Comparison of ENCODE assay signal across 8 cellular contexts in genomic region chr12:92065018-92065499, GRCh38.
DNase-seq lines count a peak whose midpoint lies in the region; ATAC-seq and TF ChIP-seq lines count a peak whose summit lies in the region.

No MANE protein-coding gene starts in this region.

- H2BK12ac ChIP-seq in mesenchymal stem cell (ENCODE audit: low read length in 2 of 2) = peak overlapping the region in 1 of 2 experiments; percentile 25
- H2BK12ac ChIP-seq in H9 (ENCODE audit: insufficient read length, low read depth, low read length) = no peak overlapping the region

- no peak overlapping the region for H4K91ac ChIP-seq in mesenchymal stem cell (ENCODE audit: low read length)
- H4K91ac ChIP-seq in H9 (ENCODE audit: insufficient read length, low read depth, low read length) = no peak overlapping the region

- POLR2A ChIA-PET in activated CD4-positive, alpha-beta memory T cell treated with anti-CD3 and anti-CD28 coated beads, Interleukin-2, amount 10 ng/mL, durations not matched to agents 7 days and 5 days (lab: Charles Lee) = interaction anchor here (1.0 kb wide), 1 partner anchor 34 kb away, joined by 3 read pairs; no protein-coding TSS in a partner anchor

- H3K4me1 ChIP-seq in mesenchymal stem cell (ENCODE audit: control insufficient read depth, insufficient read depth, low read depth, low read length) = peaks cover 1% of the 10 kb centered on the region
- H3K4me1 ChIP-seq in H9 (ENCODE audit: insufficient read depth, low read length) = no peaks in the 10 kb centered on the region

- peak overlapping the region; percentile 27 for H2BK120ac ChIP-seq in mesenchymal stem cell (ENCODE audit: low read depth, low read length)
- no peak overlapping the region for H2BK120ac ChIP-seq in H9 (ENCODE audit: low read depth, low read length, poor library complexity, severe bottlenecking)

- H2BK5ac ChIP-seq in mesenchymal stem cell (ENCODE audit: low read depth, low read length, poor library complexity, severe bottlenecking) (no peak overlapping the region), H9 (ENCODE audit: insufficient read length, low read length) (no peak overlapping the region)

- no peak overlapping the region for H4K5ac ChIP-seq in H9 (ENCODE audit: insufficient read length, low read depth, low read length)

- no peak overlapping the region for H3T11ph ChIP-seq in H9 (ENCODE audit: low read length)

- in situ Hi-C loops in Caki2 (cut with HindIII; ENCODE audit: low pct_unique_long_range_greater_than_20kb, low sequenced_read_pairs) = no loop called here

- no peak overlapping the region for H4K8ac ChIP-seq in mesenchymal stem cell (ENCODE audit: low read length)
- no peak overlapping the region for H4K8ac ChIP-seq in H9 (replicated peaks; ENCODE audit: insufficient read length, low read depth, low read length)

- ATAC-seq in GM21381 (IDR thresholded peaks at IDR 0.05; ENCODE audit: unreplicated experiment) = peak; percentile 47

- 56% methylated on average over 7 of the region's 8 CpGs for WGBS in mesenchymal stem cell
- no CpG with 5 or more reads among the region's 8 CpGs for WGBS in H9 (ENCODE audit: extremely low coverage, insufficient read length, low lambda C conversion rate)

- peaks cover 16% of the 10 kb centered on the region for H3K4me1 Mint-ChIP-seq in activated CD4-positive, alpha-beta memory T cell treated with anti-CD3 and anti-CD28 coated beads, Interleukin-2, amount 10 ng/mL, durations not matched to agents 7 days and 5 days
- H3K4me1 Mint-ChIP-seq in H9 = peaks cover 19 to 20% of the 10 kb centered on the region in 2 experiments

- H3K4ac ChIP-seq in mesenchymal stem cell (ENCODE audit: low read depth in 1 of 2, low read length in 2 of 2) (peak overlapping the region in 1 of 2 experiments; percentile 61), H9 (ENCODE audit: low read depth, low read length) (no peak overlapping the region)

- peak; percentile 73 for DNase-seq in Caki2 (ENCODE audit: low read depth)
- peak; percentile 28 for DNase-seq in M059J (ENCODE audit: low read depth)
- no peak for DNase-seq in activated CD4-positive, alpha-beta memory T cell treated with anti-CD3 and anti-CD28 coated beads, Interleukin-2, amount 10 ng/mL, durations not matched to agents 7 days and 5 days
- DNase-seq in mesenchymal stem cell = peak; percentile 61
- DNase-seq in H9 = no peak
- DNase-seq in RPMI8226 = no peak
- DNase-seq in cortex of kidney (lab: John Stamatoyannopoulos, UW) = no peak

- H3K27me3 Mint-ChIP-seq in activated CD4-positive, alpha-beta memory T cell treated with anti-CD3 and anti-CD28 coated beads, Interleukin-2, amount 10 ng/mL, durations not matched to agents 7 days and 5 days = no peaks in the 10 kb centered on the region
- no peaks in the 10 kb centered on the region for H3K27me3 Mint-ChIP-seq in H9 (ENCODE audit: low read depth)

- no peak overlapping the region for H2AK5ac ChIP-seq in mesenchymal stem cell (ENCODE audit: low read length, severe bottlenecking)
- no peak overlapping the region for H2AK5ac ChIP-seq in H9 (ENCODE audit: insufficient read length, low read length)

- H3K14ac ChIP-seq in mesenchymal stem cell (ENCODE audit: low read length in 2 of 2) = no peak overlapping the region
- H3K14ac ChIP-seq in H9 (ENCODE audit: insufficient read depth, low read length) = no peak overlapping the region

- H3K23ac ChIP-seq in mesenchymal stem cell (ENCODE audit: low read length in 2 of 2) (no peak overlapping the region), H9 (ENCODE audit: insufficient read length, low read depth, low read length) (no peak overlapping the region)

- H3K4me2 ChIP-seq in mesenchymal stem cell (ENCODE audit: low read length, poor library complexity, severe bottlenecking) (no peak overlapping the region), H9 (ENCODE audit: insufficient read depth, insufficient read length, low read length) (no peak overlapping the region)

- H3K23me2 ChIP-seq in H9 (ENCODE audit: insufficient read length, low read depth, low read length, poor library complexity, severe bottlenecking) = no peaks in the 10 kb centered on the region

- H3K9ac ChIP-seq in mesenchymal stem cell (ENCODE audit: low read length) = peak overlapping the region; percentile 48
- H3K9ac ChIP-seq in H9 (ENCODE audit: extremely low read depth, insufficient read length, low read length) = no peak overlapping the region

- H3K9me3 ChIP-seq in mesenchymal stem cell (ENCODE audit: control insufficient read depth, low read length) (no peaks in the 10 kb centered on the region), H9 (ENCODE audit: control insufficient read depth, low read depth, low read length) (no peaks in the 10 kb centered on the region)

- no peak overlapping the region for H3K18ac ChIP-seq in mesenchymal stem cell (ENCODE audit: low read depth in 1 of 2, low read length in 2 of 2)
- no peak overlapping the region for H3K18ac ChIP-seq in H9 (ENCODE audit: insufficient read length, low read depth, low read length)

- TF ChIP-seq CTCF in H9 (conservative IDR thresholded peaks at IDR 0.05) = no peak

- peaks cover 7% of the 10 kb centered on the region for H3K36me3 Mint-ChIP-seq in activated CD4-positive, alpha-beta memory T cell treated with anti-CD3 and anti-CD28 coated beads, Interleukin-2, amount 10 ng/mL, durations not matched to agents 7 days and 5 days (ENCODE audit: low read depth)
- no peaks in the 10 kb centered on the region for H3K36me3 Mint-ChIP-seq in H9 (ENCODE audit: insufficient read depth in 1 of 3, low read depth in 3 of 3)

- H2AFZ ChIP-seq in mesenchymal stem cell (ENCODE audit: low read depth, low read length) = no peak overlapping the region
- no peak overlapping the region for H2AFZ ChIP-seq in H9 (ENCODE audit: low read length)

- H3K4me3 ChIP-seq in mesenchymal stem cell (ENCODE audit: insufficient read depth in 1 of 2, low read depth in 1 of 2, low read length in 2 of 2) = no peak overlapping the region

- no peak overlapping the region for H2BK20ac ChIP-seq in H9 (ENCODE audit: low read depth, low read length, poor library complexity, severe bottlenecking)

- H3K27me3 ChIP-seq in mesenchymal stem cell (ENCODE audit: control insufficient read depth in 1 of 2, insufficient read depth in 1 of 2, low read length in 2 of 2) = no peaks in the 10 kb centered on the region
- no peaks in the 10 kb centered on the region for H3K27me3 ChIP-seq in H9 (ENCODE audit: insufficient read depth, low read length)

- H3K27ac ChIP-seq in mesenchymal stem cell (ENCODE audit: low read length, poor library complexity, severe bottlenecking) (no peak overlapping the region), H9 (ENCODE audit: insufficient read length, low read depth, low read length) (no peak overlapping the region)

- peak overlapping the region; percentile 11 for H3K27ac Mint-ChIP-seq in activated CD4-positive, alpha-beta memory T cell treated with anti-CD3 and anti-CD28 coated beads, Interleukin-2, amount 10 ng/mL, durations not matched to agents 7 days and 5 days
- H3K27ac Mint-ChIP-seq in H9 = peak overlapping the region in 1 of 3 experiments; percentile 75; a peak in 3 of 7 replicates

- H2BK15ac ChIP-seq in mesenchymal stem cell (ENCODE audit: low read depth, poor library complexity, severe bottlenecking) (no peak overlapping the region), H9 (ENCODE audit: low read depth, low read length) (no peak overlapping the region)

- H3K9me3 Mint-ChIP-seq in activated CD4-positive, alpha-beta memory T cell treated with anti-CD3 and anti-CD28 coated beads, Interleukin-2, amount 10 ng/mL, durations not matched to agents 7 days and 5 days = no peaks in the 10 kb centered on the region
- no peaks in the 10 kb centered on the region; a peak in 1 of 5 replicates for H3K9me3 Mint-ChIP-seq in H9

- H3K79me2 ChIP-seq in H9 (ENCODE audit: insufficient read depth, low read length) = no peaks in the 10 kb centered on the region

- no peaks in the 10 kb centered on the region for H4K20me1 ChIP-seq in H9 (ENCODE audit: control insufficient read depth, insufficient read depth, insufficient read length)

- CTCF ChIA-PET in activated CD4-positive, alpha-beta memory T cell treated with anti-CD3 and anti-CD28 coated beads, Interleukin-2, amount 10 ng/mL, durations not matched to agents 7 days and 5 days (lab: Charles Lee) = no interaction called here

- no peak overlapping the region for H3K4me3 Mint-ChIP-seq in activated CD4-positive, alpha-beta memory T cell treated with anti-CD3 and anti-CD28 coated beads, Interleukin-2, amount 10 ng/mL, durations not matched to agents 7 days and 5 days
- no peak overlapping the region for H3K4me3 Mint-ChIP-seq in H9

- no peaks in the 10 kb centered on the region for H3K79me1 ChIP-seq in mesenchymal stem cell (replicated peaks; ENCODE audit: low read length, poor library complexity, severe bottlenecking)
- H3K79me1 ChIP-seq in H9 (ENCODE audit: insufficient read depth, low read depth, low read length, poor library complexity, severe bottlenecking) = no peaks in the 10 kb centered on the region

- no peaks in the 10 kb centered on the region for H3K36me3 ChIP-seq in mesenchymal stem cell (ENCODE audit: control insufficient read depth in 1 of 2, insufficient read depth in 2 of 2, low read depth in 1 of 2, low read length in 2 of 2)

- no peak overlapping the region for H3K56ac ChIP-seq in H9 (ENCODE audit: insufficient read length, low read depth, low read length)

Comparison
In these comparisons a context has a peak if more than half of its experiments do, and no peak if none do; other contexts are left out.
1. DNase-seq: peak in Caki2 (single experiment), M059J (single experiment) and mesenchymal stem cell (single experiment); none in activated CD4-positive, alpha-beta memory T cell treated with anti-CD3 and anti-CD28 coated beads, Interleukin-2, amount 10 ng/mL, durations not matched to agents 7 days and 5 days (single experiment), H9 (single experiment), RPMI8226 (single experiment) and cortex of kidney (single experiment).